7 cellular contexts compared by ENCODE assay signal in genomic region chr19:48896191-48896720, GRCh38. TPM values are rescaled to one million over a fixed set of nuclear protein-coding genes. Genes with fewer than 3 reads are reported as not detected.
DNase-seq lines count a peak whose midpoint lies in the region; ATAC-seq, FAIRE-seq and TF ChIP-seq lines count a peak whose summit lies in the region.
"Had no signal": no experiment of that assay in that cellular context is flagged by ENCODE, and none has a peak within 500 bp of the region (broad histone marks: within the 10 kb centered on the region; RNA-seq: fewer than 3 reads in every experiment).

No MANE protein-coding gene starts in this region.

- peak overlapping the region in 1 of 3 experiments; percentile 49 for H3K27ac Mint-ChIP-seq in nephron

- DNase-seq in GM12892 (ENCODE audit: insufficient read length), result peak; percentile 82
- DNase-seq in K562 (ENCODE audit: extremely low read depth in 1 of 4, low spot score in 3 of 4), result peak; percentile 80 to 94 (median 88)

- H3K4me1 Mint-ChIP-seq in nephron, result peaks cover 12% of the 10 kb centered on the region

- no peak for TF ChIP-seq RAD21 in K562 (CRISPR knock-in tag; conservative IDR thresholded peaks at IDR 0.05 in 1 of 2, IDR thresholded peaks at IDR 0.05 in 1 of 2)

- H2AFZ ChIP-seq in K562 (ENCODE audit: low read depth, low read length), result peak overlapping the region; percentile 79

- H3K36me3 Mint-ChIP-seq in nephron (ENCODE audit: low read depth), result peaks cover 4% of the 10 kb centered on the region

- H3K4me1 ChIP-seq in K562 (replicated peaks in 1 of 2; ENCODE audit: control insufficient read depth in 2 of 2, insufficient read depth in 2 of 2, low read length in 2 of 2), result peaks cover 34 to 71% of the 10 kb centered on the region in 2 experiments

- FAIRE-seq in GM12892 (lab: Jason Lieb, UNC) (peak; percentile 70), K562 (lab: Jason Lieb, UNC) (no peak)

- peak overlapping the region in 1 of 2 experiments; percentile 33; a peak in 3 of 4 replicates for H3K9ac ChIP-seq in K562 (ENCODE audit: insufficient read depth in 1 of 2, low read depth in 2 of 2, low read length in 2 of 2)

- no peak for TF ChIP-seq EP300 in K562 (IDR thresholded peaks at IDR 0.05; ENCODE audit: low read length)

- CTCF ChIA-PET in K562 (lab: Yijun Ruan, JAX; ENCODE audit: low intra/inter-chr PET ratio), result no interaction called here

- H4K20me1 ChIP-seq in K562 (replicated peaks; ENCODE audit: control insufficient read depth, insufficient read depth, low read length), result no peaks in the 10 kb centered on the region

- intact Hi-C loops in K562 (cut with micrococcal nuclease), result no loop called here

- in situ Hi-C loops in K562 (cut with MboI), result no loop called here

- no peaks in the 10 kb centered on the region for H3K9me3 ChIP-seq in K562 (replicated peaks; ENCODE audit: control insufficient read depth, insufficient read depth, low read depth, low read length)

- no peak for TF ChIP-seq CTCF in K562 (IDR thresholded peaks at IDR 0.05 in 2 of 3, conservative IDR thresholded peaks at IDR 0.05 in 1 of 3; ENCODE audit: insufficient read depth in 2 of 3, low read depth in 1 of 3, low read length in 3 of 3)
- TF ChIP-seq CTCF in nephron (IDR thresholded peaks at IDR 0.05; ENCODE audit: unreplicated experiment in 3 of 3), result no peak

- H3K36me3 ChIP-seq in K562 (ENCODE audit: control insufficient read depth, insufficient read depth, low read length), result no peaks in the 10 kb centered on the region

- H3K27me3 Mint-ChIP-seq in nephron (ENCODE audit: low read depth), result no peaks in the 10 kb centered on the region

- TF ChIP-seq POLR2A in GM12892 (IDR thresholded peaks at IDR 0.05; ENCODE audit: low read depth, low read length) (no peak), K562 (conservative IDR thresholded peaks at IDR 0.05) (no peak)

- no peaks in the 10 kb centered on the region for H3K27me3 ChIP-seq in K562 (ENCODE audit: control insufficient read depth in 2 of 2, insufficient read depth in 2 of 2, low read length in 2 of 2)

- H3K4me2 ChIP-seq in K562 (ENCODE audit: insufficient read depth, low read length), result peak overlapping the region; percentile 66

- peak overlapping the region; percentile 17; the same call in 1 of the 2 replicates for H3K4me3 ChIP-seq in K562

- peak overlapping the region; percentile 48; the same call in 1 of the 3 replicates for H3K27ac ChIP-seq in K562 (ENCODE audit: extremely low read depth, low read depth, low read length)

- POLR2A ChIA-PET in K562 (lab: Yijun Ruan, JAX), result interaction anchor here (0.6 to 9.7 kb wide), 8 partner anchors 10 to 70 kb away, joined by 3 to 205 read pairs (median 6); partner anchors contain the start of genes DHDH, FTL and PPP1R15A

- 14% methylated on average over 20 of the region's 25 CpGs for WGBS in K562 (ENCODE audit: insufficient coverage, low coverage, missing lambda C conversion rate)

- no peaks in the 10 kb centered on the region for H3K9me3 Mint-ChIP-seq in nephron

- peaks cover 12% of the 10 kb centered on the region for H3K79me2 ChIP-seq in K562 (ENCODE audit: control insufficient read depth, insufficient read depth, low read length)

- ATAC-seq in K562, result peak; percentile 68
- ATAC-seq in GM18511 (IDR thresholded peaks at IDR 0.05; ENCODE audit: unreplicated experiment), result no peak
- no peak for ATAC-seq in HG02610 (IDR thresholded peaks at IDR 0.05; ENCODE audit: unreplicated experiment)
- no peak for ATAC-seq in HG03039 (IDR thresholded peaks at IDR 0.05; ENCODE audit: unreplicated experiment)

- no TSS peak for BruUV-seq in K562 (replicated peaks; lab: Mats Ljungman, UMichigan)

- H3K4me3 Mint-ChIP-seq in nephron, result peak overlapping the region; percentile 27 to 51 (median 35)

- no peaks in the 10 kb centered on the region for H3K9me1 ChIP-seq in K562 (ENCODE audit: control insufficient read depth, insufficient read depth, low read length)

RNA-seq across cellular contexts. Expression of gene TULP2, which starts 2.3 kb away (rescaled TPM):
- polyA plus RNA-seq in GM12892 (2012; ENCODE audit: missing spikeins), result 3.1 TPM
- 0.46 and 1.5 TPM in 2 replicates for total RNA-seq in K562 (2011; cell fraction: chromatin; rRNA removed; ENCODE audit: low replicate concordance)
- 1.2 and 1.7 TPM in 2 replicates for total RNA-seq in K562 (2011; cell fraction: nucleolus; rRNA removed)
- total RNA-seq in K562 (2011; cell fraction: nucleoplasm; rRNA removed), result 0.53 and 2.4 TPM in 2 replicates
- total RNA-seq in K562 (2014; rRNA removed) (0.05 TPM in 1 of 2 replicates, not detected in the other), K562 (2014; rRNA removed; fragmentation: Illumina TruSeq; extraction: Trizol) (0.07 TPM in 1 of 2 replicates, not detected in the other), K562 (2015; rRNA removed; fragmentation: Illumina TruSeq; extraction: Trizol) (0.11 TPM in 2 replicates), K562 (2021) (0.89 and 1.5 TPM in 2 replicates)
- polyA plus RNA-seq in K562 (2011; rRNA removed) (0.25 and 1.4 TPM in 2 replicates), K562 (2014; fragmentation: Illumina TruSeq; extraction: Trizol) (0.15 and 0.19 TPM in 2 replicates), K562 (2014; fragmentation: Nextera tagmentation; extraction: Ambion mirVana) (under 1 TPM in 1 of 2 experiments, not detected in 1; 0.18 TPM), K562 (2014; rRNA removed) (0.38 and 1.1 TPM in 2 replicates)
- polyA plus RNA-seq in K562 (2011; cell fraction: cytosol; rRNA removed), result 0.49 and 1.2 TPM in 2 replicates
- 0.37 and 2.6 TPM in 2 replicates for polyA plus RNA-seq in K562 (2011; cell fraction: nucleus; rRNA removed)
- 0.53 and 0.68 TPM in 2 replicates for polyA plus RNA-seq in K562 (2012)
- polyA minus RNA-seq in K562 (2011; rRNA and poly(A)+ RNA removed), result 0.53 and 0.90 TPM in 2 replicates
- polyA minus RNA-seq in K562 (2011; cell fraction: cytosol; rRNA and poly(A)+ RNA removed), result 2.3 TPM in 1 of 2 replicates, not detected in the other
- 0.78 TPM in 1 of 2 replicates, not detected in the other for polyA minus RNA-seq in K562 (2011; cell fraction: nucleus; rRNA and poly(A)+ RNA removed)
- total RNA-seq: glomerular endothelial cell had no signal

RNA-seq across cellular contexts. Expression of gene NUCB1, which starts 3.9 kb away (rescaled TPM):
- polyA plus RNA-seq in GM12892 (2012; ENCODE audit: missing spikeins), result 41.6 TPM
- total RNA-seq in K562 (2011; cell fraction: chromatin; rRNA removed; ENCODE audit: low replicate concordance), result 137 and 349 TPM in 2 replicates
- 313 and 352 TPM in 2 replicates for total RNA-seq in K562 (2011; cell fraction: nucleolus; rRNA removed)
- total RNA-seq in K562 (2011; cell fraction: nucleoplasm; rRNA removed), result 274 and 285 TPM in 2 replicates
- total RNA-seq in K562 (2014; rRNA removed) (102 and 111 TPM in 2 replicates), K562 (2014; rRNA removed; fragmentation: Illumina TruSeq; extraction: Trizol) (25.5 and 42.5 TPM in 2 replicates), K562 (2015; rRNA removed; fragmentation: Illumina TruSeq; extraction: Trizol) (71.7 and 82.4 TPM in 2 replicates), K562 (2021) (138 and 153 TPM in 2 replicates)
- polyA plus RNA-seq in K562 (2011; rRNA removed) (59.3 and 117 TPM in 2 replicates), K562 (2014; fragmentation: Illumina TruSeq; extraction: Trizol) (87.6 and 141 TPM in 2 replicates), K562 (2014; fragmentation: Nextera tagmentation; extraction: Ambion mirVana) (1 to 10 TPM; 3.1 to 5.3 TPM), K562 (2014; rRNA removed) (133 and 139 TPM in 2 replicates)
- 120 and 173 TPM in 2 replicates for polyA plus RNA-seq in K562 (2011; cell fraction: cytosol; rRNA removed)
- polyA plus RNA-seq in K562 (2011; cell fraction: nucleus; rRNA removed), result 155 and 191 TPM in 2 replicates
- 146 and 236 TPM in 2 replicates for polyA plus RNA-seq in K562 (2012)
- polyA minus RNA-seq in K562 (2011; rRNA and poly(A)+ RNA removed), result 33.7 and 41.4 TPM in 2 replicates
- 54.1 and 89.7 TPM in 2 replicates for polyA minus RNA-seq in K562 (2011; cell fraction: cytosol; rRNA and poly(A)+ RNA removed)
- 35.5 and 49.4 TPM in 2 replicates for polyA minus RNA-seq in K562 (2011; cell fraction: nucleus; rRNA and poly(A)+ RNA removed)

RNA-seq across cellular contexts. Expression of gene PPP1R15A, which starts 24.0 kb away (rescaled TPM):
- 69.7 TPM for polyA plus RNA-seq in GM12892 (2012; ENCODE audit: missing spikeins)
- 91.7 and 166 TPM in 2 replicates for total RNA-seq in K562 (2011; cell fraction: chromatin; rRNA removed; ENCODE audit: low replicate concordance)
- total RNA-seq in K562 (2011; cell fraction: nucleolus; rRNA removed), result 117 and 129 TPM in 2 replicates
- 102 and 128 TPM in 2 replicates for total RNA-seq in K562 (2011; cell fraction: nucleoplasm; rRNA removed)
- total RNA-seq in K562 (2014; rRNA removed) (59.1 and 87.0 TPM in 2 replicates), K562 (2014; rRNA removed; fragmentation: Illumina TruSeq; extraction: Trizol) (37.8 and 44.0 TPM in 2 replicates), K562 (2015; rRNA removed; fragmentation: Illumina TruSeq; extraction: Trizol) (34.8 and 35.5 TPM in 2 replicates), K562 (2021) (64.8 and 67.4 TPM in 2 replicates)
- polyA plus RNA-seq in K562 (2011; rRNA removed) (38.1 and 60.9 TPM in 2 replicates), K562 (2014; fragmentation: Illumina TruSeq; extraction: Trizol) (67.6 and 73.7 TPM in 2 replicates), K562 (2014; fragmentation: Nextera tagmentation; extraction: Ambion mirVana) (1 to 10 TPM in 1 of 2 experiments, under 1 TPM in 1; 0.42 to 1.3 TPM), K562 (2014; rRNA removed) (55.7 and 77.6 TPM in 2 replicates)
- polyA plus RNA-seq in K562 (2011; cell fraction: cytosol; rRNA removed), result 32.7 and 34.1 TPM in 2 replicates
- polyA plus RNA-seq in K562 (2011; cell fraction: nucleus; rRNA removed), result 82.3 and 88.1 TPM in 2 replicates
- 62.3 and 136 TPM in 2 replicates for polyA plus RNA-seq in K562 (2012)
- 26.6 and 38.8 TPM in 2 replicates for polyA minus RNA-seq in K562 (2011; rRNA and poly(A)+ RNA removed)
- polyA minus RNA-seq in K562 (2011; cell fraction: cytosol; rRNA and poly(A)+ RNA removed), result 24.1 and 29.0 TPM in 2 replicates
- 33.5 and 61.9 TPM in 2 replicates for polyA minus RNA-seq in K562 (2011; cell fraction: nucleus; rRNA and poly(A)+ RNA removed)

RNA-seq across cellular contexts. Expression of gene PLEKHA4, which starts 27.8 kb away (rescaled TPM):
- 2.3 TPM for polyA plus RNA-seq in GM12892 (2012; ENCODE audit: missing spikeins)
- total RNA-seq in K562 (2011; cell fraction: chromatin; rRNA removed; ENCODE audit: low replicate concordance), result 22.1 and 56.7 TPM in 2 replicates
- total RNA-seq in K562 (2011; cell fraction: nucleolus; rRNA removed), result 27.5 and 39.4 TPM in 2 replicates
- 22.7 and 27.9 TPM in 2 replicates for total RNA-seq in K562 (2011; cell fraction: nucleoplasm; rRNA removed)
- 17.0 and 20.1 TPM in 2 replicates for total RNA-seq in K562 (2014; rRNA removed)
- 3.3 and 4.4 TPM in 2 replicates for total RNA-seq in K562 (2014; rRNA removed; fragmentation: Illumina TruSeq; extraction: Trizol)
- total RNA-seq in K562 (2015; rRNA removed; fragmentation: Illumina TruSeq; extraction: Trizol), result 5.2 and 5.6 TPM in 2 replicates
- 27.2 and 30.8 TPM in 2 replicates for total RNA-seq in K562 (2021)
- 13.4 and 25.1 TPM in 2 replicates for polyA plus RNA-seq in K562 (2011; rRNA removed)
- polyA plus RNA-seq in K562 (2011; cell fraction: cytosol; rRNA removed), result 20.5 and 26.0 TPM in 2 replicates
- polyA plus RNA-seq in K562 (2011; cell fraction: nucleus; rRNA removed), result 33.6 and 37.4 TPM in 2 replicates
- 17.0 and 29.2 TPM in 2 replicates for polyA plus RNA-seq in K562 (2012)
- polyA plus RNA-seq in K562 (2014; fragmentation: Illumina TruSeq; extraction: Trizol), result 11.4 and 18.4 TPM in 2 replicates
- under 1 TPM; 0.07 to 0.31 TPM for polyA plus RNA-seq in K562 (2014; fragmentation: Nextera tagmentation; extraction: Ambion mirVana)
- polyA plus RNA-seq in K562 (2014; rRNA removed), result 22.0 and 23.5 TPM in 2 replicates
- 2.8 and 3.5 TPM in 2 replicates for polyA minus RNA-seq in K562 (2011; rRNA and poly(A)+ RNA removed)
- 10.6 and 15.0 TPM in 2 replicates for polyA minus RNA-seq in K562 (2011; cell fraction: cytosol; rRNA and poly(A)+ RNA removed)
- polyA minus RNA-seq in K562 (2011; cell fraction: nucleus; rRNA and poly(A)+ RNA removed), result 8.1 and 13.7 TPM in 2 replicates

RNA-seq across cellular contexts. Expression of gene DHDH, which starts 37.2 kb away (rescaled TPM):
- not detected for polyA plus RNA-seq in GM12892 (2012; ENCODE audit: missing spikeins)
- 1.4 and 2.3 TPM in 2 replicates for total RNA-seq in K562 (2011; cell fraction: chromatin; rRNA removed; ENCODE audit: low replicate concordance)
- total RNA-seq in K562 (2011; cell fraction: nucleolus; rRNA removed), result 1.7 and 2.7 TPM in 2 replicates
- total RNA-seq in K562 (2011; cell fraction: nucleoplasm; rRNA removed), result 0.99 and 1.0 TPM in 2 replicates
- total RNA-seq in K562 (2014; rRNA removed) (1.1 and 1.5 TPM in 2 replicates), K562 (2014; rRNA removed; fragmentation: Illumina TruSeq; extraction: Trizol) (0.44 and 0.51 TPM in 2 replicates), K562 (2015; rRNA removed; fragmentation: Illumina TruSeq; extraction: Trizol) (0.76 and 1.2 TPM in 2 replicates), K562 (2021) (1.6 and 2.1 TPM in 2 replicates)
- polyA plus RNA-seq in K562 (2011; rRNA removed) (1.9 and 4.2 TPM in 2 replicates), K562 (2014; fragmentation: Illumina TruSeq; extraction: Trizol) (0.37 and 1.2 TPM in 2 replicates), K562 (2014; fragmentation: Nextera tagmentation; extraction: Ambion mirVana) (under 1 TPM; 0.41 to 0.87 TPM), K562 (2014; rRNA removed) (1.3 and 1.6 TPM in 2 replicates)
- polyA plus RNA-seq in K562 (2011; cell fraction: cytosol; rRNA removed), result 4.5 and 4.6 TPM in 2 replicates
- polyA plus RNA-seq in K562 (2011; cell fraction: nucleus; rRNA removed), result 3.6 and 5.2 TPM in 2 replicates
- 2.2 and 4.5 TPM in 2 replicates for polyA plus RNA-seq in K562 (2012)
- polyA minus RNA-seq in K562 (2011; rRNA and poly(A)+ RNA removed), result 0.25 and 0.45 TPM in 2 replicates
- polyA minus RNA-seq in K562 (2011; cell fraction: cytosol; rRNA and poly(A)+ RNA removed), result 2.7 TPM in 1 of 2 replicates, not detected in the other
- polyA minus RNA-seq in K562 (2011; cell fraction: nucleus; rRNA and poly(A)+ RNA removed), result 0.81 and 1.6 TPM in 2 replicates
- total RNA-seq: glomerular endothelial cell had no signal
